Comparison of ENCODE assay signal across 31 cellular contexts in the genomic region with DNA sequence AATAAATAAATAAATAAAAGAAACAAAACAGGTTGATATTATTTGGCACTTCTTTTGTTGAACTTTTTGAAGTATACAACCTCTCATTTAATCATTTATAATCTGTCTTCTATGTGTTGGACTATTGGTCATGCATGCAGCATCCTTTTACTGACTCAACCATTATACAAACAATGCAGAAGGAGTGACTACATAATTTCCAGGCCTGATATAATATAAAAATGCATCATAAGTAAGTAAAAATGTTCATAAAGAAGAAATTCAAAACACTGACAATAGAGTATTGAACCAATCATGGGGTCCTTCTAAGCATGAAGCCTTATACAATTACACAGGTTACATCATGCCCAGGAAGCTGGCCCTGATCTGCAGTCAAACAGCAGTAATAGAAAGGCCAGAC.
DNase-seq lines count a peak whose midpoint lies in the region; ATAC-seq, FAIRE-seq and TF ChIP-seq lines count a peak whose summit lies in the region.
"Had no signal": no experiment of that assay in that cellular context is flagged by ENCODE, and none has a peak within 500 bp of the region (broad histone marks: within the 10 kb centered on the region; RNA-seq: fewer than 3 reads in every experiment).

No MANE protein-coding gene starts in this region.

- H3K9me3 ChIP-seq in PC-3 (ENCODE audit: low read length), result no peaks in the 10 kb centered on the region
- no peaks in the 10 kb centered on the region for H3K9me3 ChIP-seq in endothelial cell of umbilical vein (replicated peaks; ENCODE audit: control insufficient read depth, insufficient read depth, low read length)
- H3K9me3 ChIP-seq: gastrocnemius medialis, testis had no signal

- TF ChIP-seq POLR2A in endothelial cell of umbilical vein (IDR thresholded peaks at IDR 0.05; ENCODE audit: low read depth, low read length), result no peak

- dilution Hi-C loops in endothelial cell of umbilical vein (cut with MboI; ENCODE audit: extremely low pct_ligation_motif_present, low sequenced_read_pairs), result no loop called here

- H3K27me3 ChIP-seq in PC-3 (ENCODE audit: low read length) (no peaks in the 10 kb centered on the region), endothelial cell of umbilical vein (ENCODE audit: control insufficient read depth in 2 of 2, insufficient read depth in 2 of 2, low read length in 2 of 2) (no peaks in the 10 kb centered on the region)
- H3K27me3 ChIP-seq: gastrocnemius medialis, hepatocyte, testis had no signal

- H3K36me3 ChIP-seq in PC-3 (ENCODE audit: low read depth, low read length) (no peaks in the 10 kb centered on the region), endothelial cell of umbilical vein (ENCODE audit: control insufficient read depth in 2 of 2, extremely low read depth in 1 of 2, insufficient read depth in 2 of 2, low read length in 2 of 2) (no peaks in the 10 kb centered on the region)
- H3K36me3 ChIP-seq: gastrocnemius medialis had no signal

- H3K27ac Mint-ChIP-seq in activated CD8-positive, alpha-beta T cell treated with anti-CD3 and anti-CD28 coated beads, Interleukin-2, amount 10 ng/mL, durations not matched to agents 7 days and 5 days, result no peak overlapping the region
- H3K27ac Mint-ChIP-seq: activated CD4-positive, alpha-beta memory T cell treated with anti-CD3 and anti-CD28 coated beads, Interleukin-2, amount 10 ng/mL, durations not matched to agents 7 days and 5 days; B cell; CD4-positive, alpha-beta memory T cell; natural killer cell treated with Interleukin-12 subunit alpha and Interleukin-12 subunit beta and Interleukin-15 and Interleukin-18, amount 100 ng/mL, for 72 hours; T-helper 2 cell treated with Interferon-gamma antibody and Interleukin-4, amounts not matched to agents 5 μg/mL and 100 μg/mL, for 36 hours had no signal

- BruUV-seq in PC-3 (replicated peaks; lab: Mats Ljungman, UMichigan) (no TSS peak), endothelial cell of umbilical vein (replicated peaks; lab: Mats Ljungman, UMichigan) (no TSS peak)

- H3K4me3 ChIP-seq in PC-3 (ENCODE audit: low read length) (no peak overlapping the region), endothelial cell of umbilical vein (replicated peaks in 1 of 3; ENCODE audit: insufficient read depth in 1 of 3, low read depth in 1 of 3, low read length in 3 of 3) (no peak overlapping the region)
- H3K4me3 ChIP-seq: gastrocnemius medialis, hepatocyte, testis had no signal

- H3K9me3 Mint-ChIP-seq in activated CD8-positive, alpha-beta T cell treated with anti-CD3 and anti-CD28 coated beads, Interleukin-2, amount 10 ng/mL, durations not matched to agents 7 days and 5 days (ENCODE audit: insufficient read depth), result no peaks in the 10 kb centered on the region
- H3K9me3 Mint-ChIP-seq: activated CD4-positive, alpha-beta memory T cell treated with anti-CD3 and anti-CD28 coated beads, Interleukin-2, amount 10 ng/mL, durations not matched to agents 7 days and 5 days; CD4-positive, alpha-beta memory T cell; natural killer cell treated with Interleukin-12 subunit alpha and Interleukin-12 subunit beta and Interleukin-15 and Interleukin-18, amount 100 ng/mL, for 72 hours; T-helper 2 cell treated with Interferon-gamma antibody and Interleukin-4, amounts not matched to agents 5 μg/mL and 100 μg/mL, for 36 hours had no signal

- H2AFZ ChIP-seq in PC-3 (ENCODE audit: low read length), result no peak overlapping the region
- no peak overlapping the region for H2AFZ ChIP-seq in endothelial cell of umbilical vein (ENCODE audit: low read depth, low read length)
- H2AFZ ChIP-seq: hepatocyte had no signal

- no peaks in the 10 kb centered on the region for H3F3A ChIP-seq in PC-3 (ENCODE audit: low read length, unreplicated experiment)

- no peaks in the 10 kb centered on the region for H4K20me1 ChIP-seq in PC-3 (ENCODE audit: low read length)
- no peaks in the 10 kb centered on the region for H4K20me1 ChIP-seq in endothelial cell of umbilical vein (replicated peaks; ENCODE audit: control insufficient read depth, extremely low read depth, insufficient read depth, low read length)

- H3K27me3 Mint-ChIP-seq in activated CD8-positive, alpha-beta T cell treated with anti-CD3 and anti-CD28 coated beads, Interleukin-2, amount 10 ng/mL, durations not matched to agents 7 days and 5 days (ENCODE audit: low read depth), result no peaks in the 10 kb centered on the region
- H3K27me3 Mint-ChIP-seq: activated CD4-positive, alpha-beta memory T cell treated with anti-CD3 and anti-CD28 coated beads, Interleukin-2, amount 10 ng/mL, durations not matched to agents 7 days and 5 days had no signal

- H3K4me1 Mint-ChIP-seq in activated CD8-positive, alpha-beta T cell treated with anti-CD3 and anti-CD28 coated beads, Interleukin-2, amount 10 ng/mL, durations not matched to agents 7 days and 5 days (ENCODE audit: low read depth), result no peaks in the 10 kb centered on the region
- H3K4me1 Mint-ChIP-seq: activated CD4-positive, alpha-beta memory T cell treated with anti-CD3 and anti-CD28 coated beads, Interleukin-2, amount 10 ng/mL, durations not matched to agents 7 days and 5 days; B cell; CD4-positive, alpha-beta memory T cell had no signal

- no peaks in the 10 kb centered on the region for H3K36me3 Mint-ChIP-seq in activated CD8-positive, alpha-beta T cell treated with anti-CD3 and anti-CD28 coated beads, Interleukin-2, amount 10 ng/mL, durations not matched to agents 7 days and 5 days (ENCODE audit: low read depth)
- H3K36me3 Mint-ChIP-seq: CD4-positive, alpha-beta memory T cell; natural killer cell treated with Interleukin-12 subunit alpha and Interleukin-12 subunit beta and Interleukin-15 and Interleukin-18, amount 100 ng/mL, for 72 hours had no signal

- H3K79me2 ChIP-seq in PC-3 (ENCODE audit: low read length) (no peaks in the 10 kb centered on the region), endothelial cell of umbilical vein (ENCODE audit: control insufficient read depth, insufficient read depth, low read length) (no peaks in the 10 kb centered on the region)
- H3K79me2 ChIP-seq: hepatocyte had no signal

- peaks cover 25% of the 10 kb centered on the region for H3K4me1 ChIP-seq in PC-3 (ENCODE audit: insufficient read depth, low read length)
- H3K4me1 ChIP-seq in endothelial cell of umbilical vein (ENCODE audit: control insufficient read depth, extremely low read depth, insufficient read depth, low read length), result peaks cover 2% of the 10 kb centered on the region
- H3K4me1 ChIP-seq: gastrocnemius medialis, testis had no signal

- no peaks in the 10 kb centered on the region for H3K9me2 ChIP-seq in PC-3 (replicated peaks; ENCODE audit: low read length)

- CTCF ChIA-PET in PC-3 (lab: Charles Lee), result no interaction called here
- CTCF ChIA-PET in endothelial cell of umbilical vein (lab: Charles Lee), result interaction anchor here (1.2 to 1.9 kb wide), 3 partner anchors 10 to 21 kb away, joined by 3 to 5 read pairs (median 3); no protein-coding TSS in a partner anchor
- CTCF ChIA-PET in activated CD8-positive, alpha-beta T cell treated with anti-CD3 and anti-CD28 coated beads, Interleukin-2, amount 10 ng/mL, durations not matched to agents 7 days and 5 days (lab: Charles Lee), result no interaction called here

- DNase-seq in Caki2 (ENCODE audit: low read depth) (peak; percentile 35), PC-3 (peak; percentile 61), endothelial cell of umbilical vein (ENCODE audit: low read depth, low spot score) (peak; percentile 33), kidney glomerular epithelial cell (lab: John Stamatoyannopoulos, UW) (peak; percentile 70), NCI-H446 treated with DMSO at 0.1 percent for 48 hours (lab: John Stamatoyannopoulos, UW) (no peak), activated gamma-delta T cell (lab: John Stamatoyannopoulos, UW) (no peak)
- DNase-seq in activated CD8-positive, alpha-beta T cell treated with anti-CD3 and anti-CD28 coated beads, Interleukin-2, amount 10 ng/mL, durations not matched to agents 7 days and 5 days, result no peak
- DNase-seq: activated CD4-positive, alpha-beta memory T cell treated with anti-CD3 and anti-CD28 coated beads, Interleukin-2, amount 10 ng/mL, durations not matched to agents 7 days and 5 days; activated CD4-positive, alpha-beta T cell treated with anti-CD3 and anti-CD28 coated beads for 1 hour; activated CD8-positive, alpha-beta memory T cell treated with anti-CD3 and anti-CD28 coated beads, Interleukin-2, amount 50 U/mL, for 48 hours; activated naive CD4-positive, alpha-beta T cell treated with anti-CD3 and anti-CD28 coated beads, Interleukin-2, amount 50 U/mL, for 16 hours; amniotic stem cell; CD4-positive, alpha-beta memory T cell; effector CD4-positive, alpha-beta T cell; gastrocnemius medialis; left cardiac atrium; NCI-H1417 treated with DMSO at 0.1 percent for 48 hours; NCI-H2081; NCI-H526 treated with DMSO at 0.1 percent for 48 hours; retina; SIG-M5; small intestine; stimulated activated naive CD4-positive, alpha-beta T cell; testis had no signal

- in situ Hi-C loops in Caki2 (cut with HindIII; ENCODE audit: low pct_unique_long_range_greater_than_20kb, low sequenced_read_pairs), result no loop called here

- ATAC-seq in PC-3 (peak; percentile 93), HG02852 (IDR thresholded peaks at IDR 0.05; ENCODE audit: unreplicated experiment) (no peak)
- ATAC-seq in activated CD8-positive, alpha-beta T cell treated with anti-CD3 and anti-CD28 coated beads, Interleukin-2, amount 10 ng/mL, durations not matched to agents 7 days and 5 days, result no peak
- ATAC-seq: gastrocnemius medialis; left cardiac atrium; natural killer cell treated with Interleukin-12 subunit alpha and Interleukin-12 subunit beta and Interleukin-15 and Interleukin-18, amount 100 ng/mL, for 72 hours had no signal

- intact Hi-C loops in PC-3 (cut with micrococcal nuclease), result loop anchor here (1.0 kb wide), 1 partner anchor 47 kb away; no protein-coding TSS in a partner anchor
- intact Hi-C loops in endothelial cell of umbilical vein (cut with micrococcal nuclease), result no loop called here

- POLR2A ChIA-PET in PC-3 (lab: Charles Lee; ENCODE audit: unreplicated experiment), result interaction anchor here (0.6 kb wide), 1 partner anchor 266 kb away, joined by 14 read pairs; a partner anchor contains a TSS
- POLR2A ChIA-PET in endothelial cell of umbilical vein (lab: Charles Lee), result no interaction called here
- POLR2A ChIA-PET in activated CD8-positive, alpha-beta T cell treated with anti-CD3 and anti-CD28 coated beads, Interleukin-2, amount 10 ng/mL, durations not matched to agents 7 days and 5 days (lab: Charles Lee), result no interaction called here

- H3K4me3 Mint-ChIP-seq in activated CD8-positive, alpha-beta T cell treated with anti-CD3 and anti-CD28 coated beads, Interleukin-2, amount 10 ng/mL, durations not matched to agents 7 days and 5 days, result no peak overlapping the region
- H3K4me3 Mint-ChIP-seq: activated CD4-positive, alpha-beta memory T cell treated with anti-CD3 and anti-CD28 coated beads, Interleukin-2, amount 10 ng/mL, durations not matched to agents 7 days and 5 days; B cell; CD4-positive, alpha-beta memory T cell; natural killer cell treated with Interleukin-12 subunit alpha and Interleukin-12 subunit beta and Interleukin-15 and Interleukin-18, amount 100 ng/mL, for 72 hours; T-helper 2 cell treated with Interferon-gamma antibody and Interleukin-4, amounts not matched to agents 5 μg/mL and 100 μg/mL, for 36 hours had no signal

- no peak overlapping the region for H3K9ac ChIP-seq in PC-3 (ENCODE audit: low read length)
- no peak overlapping the region for H3K9ac ChIP-seq in endothelial cell of umbilical vein (replicated peaks; ENCODE audit: extremely low read depth, insufficient read depth, low read length)

- no peaks in the 10 kb centered on the region for H3K9me1 ChIP-seq in endothelial cell of umbilical vein (replicated peaks; ENCODE audit: control insufficient read depth, extremely low read depth, insufficient read depth, low read length)

- no peak for FAIRE-seq in endothelial cell of umbilical vein (lab: Jason Lieb, UNC)
- FAIRE-seq: GM12891, small intestine, urothelium cell line had no signal

- H3K4me2 ChIP-seq in PC-3 (ENCODE audit: low read length) (no peak overlapping the region), endothelial cell of umbilical vein (ENCODE audit: insufficient read depth, low read length) (no peak overlapping the region)
- H3K4me2 ChIP-seq: hepatocyte had no signal

- no peak for TF ChIP-seq CTCF in PC-3 (conservative IDR thresholded peaks at IDR 0.05; ENCODE audit: low read depth, low read length)
- no peak for TF ChIP-seq CTCF in endothelial cell of umbilical vein (IDR thresholded peaks at IDR 0.05; ENCODE audit: extremely low read depth in 1 of 2, insufficient read depth in 1 of 2, low read depth in 1 of 2, low read length in 2 of 2)

- H3K27ac ChIP-seq in PC-3 (ENCODE audit: low read length) (peak overlapping the region; percentile 48), endothelial cell of umbilical vein (ENCODE audit: insufficient read depth, low read depth, low read length) (no peak overlapping the region)
- H3K27ac ChIP-seq: gastrocnemius medialis, hepatocyte, testis had no signal

Comparison
In these comparisons a context has a peak if more than half of its experiments do, and no peak if none do; other contexts are left out.
1. DNase-seq: peak in Caki2 (single experiment), PC-3 (single experiment), endothelial cell of umbilical vein (single experiment) and kidney glomerular epithelial cell (single experiment); none in NCI-H446 treated with DMSO at 0.1 percent for 48 hours (single experiment), activated CD8-positive, alpha-beta T cell treated with anti-CD3 and anti-CD28 coated beads, Interleukin-2, amount 10 ng/mL, durations not matched to agents 7 days and 5 days (single experiment) and activated gamma-delta T cell (single experiment).